16 cellular contexts compared by ENCODE assay signal in genomic region chr1:162359523-162360236, GRCh38. TPM values are rescaled to one million over a fixed set of nuclear protein-coding genes. Genes with fewer than 3 reads are reported as not detected.
DNase-seq lines count a peak whose midpoint lies in the region; ATAC-seq and TF ChIP-seq lines count a peak whose summit lies in the region.
"Had no signal": no experiment of that assay in that cellular context is flagged by ENCODE, and none has a peak within 500 bp of the region (broad histone marks: within the 10 kb centered on the region; RNA-seq: fewer than 3 reads in every experiment).

No MANE protein-coding gene starts in this region.

- H3K4me1 ChIP-seq in A673 (ENCODE audit: insufficient read depth, low read length, poor library complexity, severe bottlenecking) (peaks cover 28% of the 10 kb centered on the region), HEK293 (ENCODE audit: control insufficient read depth, insufficient read depth, low read length) (no peaks in the 10 kb centered on the region), osteoblast (ENCODE audit: insufficient read depth, low read length) (no peaks in the 10 kb centered on the region), OCI-LY7 (ENCODE audit: insufficient read depth, low read length, poor library complexity, severe bottlenecking) (no peaks in the 10 kb centered on the region)

- H4K20me1 ChIP-seq in osteoblast (ENCODE audit: insufficient read depth, low read length), result no peaks in the 10 kb centered on the region
- H4K20me1 ChIP-seq in OCI-LY7 (ENCODE audit: insufficient read depth, low read length), result no peaks in the 10 kb centered on the region
- H4K20me1 ChIP-seq: BLaER1 treated with 17β-estradiol and CSF1 and Interleukin-3, amounts not matched to agents 10 nM and 100 nM had no signal

- intact Hi-C loops in A673 (cut with micrococcal nuclease; ENCODE audit: unreplicated experiment) (no loop called here), OCI-LY7 (cut with micrococcal nuclease; ENCODE audit: unreplicated experiment) (no loop called here)

- CTCF ChIA-PET in A673 (lab: Charles Lee), result no interaction called here
- CTCF ChIA-PET in HEK293 (lab: Yijun Ruan, JAX), result interaction anchor here (0.7 to 1.4 kb wide), 4 partner anchors 10 to 304 kb away, joined by 3 to 5 read pairs (median 3); no protein-coding TSS in a partner anchor
- CTCF ChIA-PET in OCI-LY7 (lab: Charles Lee; ENCODE audit: unreplicated experiment), result no interaction called here

- peaks cover 42% of the 10 kb centered on the region for H3K4me1 Mint-ChIP-seq in endothelial cell (ENCODE audit: unreplicated experiment)
- H3K4me1 Mint-ChIP-seq: CD4-positive, CD25-positive, alpha-beta regulatory T cell had no signal

- DNase-seq in A673 (ENCODE audit: low spot score) (no peak), endothelial cell (ENCODE audit: low spot score) (no peak), osteoblast (ENCODE audit: insufficient read length, low spot score, missing footprints) (peak; percentile 54), OCI-LY7 (ENCODE audit: low spot score) (no peak), DMS79 (lab: John Stamatoyannopoulos, UW) (no peak)
- DNase-seq: 8988T; ACHN; Calu3; CD4-positive, CD25-positive, alpha-beta regulatory T cell; DMS79 treated with DMSO at 0.1 percent for 48 hours; EL had no signal

- H3K9me3 Mint-ChIP-seq in endothelial cell (ENCODE audit: unreplicated experiment), result no peaks in the 10 kb centered on the region
- H3K9me3 Mint-ChIP-seq: CD4-positive, CD25-positive, alpha-beta regulatory T cell had no signal

- no peaks in the 10 kb centered on the region for H3K9me2 ChIP-seq in OCI-LY7 (ENCODE audit: insufficient read depth, low read length)

- peaks cover 39% of the 10 kb centered on the region for H3K36me3 Mint-ChIP-seq in endothelial cell (ENCODE audit: low read depth, unreplicated experiment)
- H3K36me3 Mint-ChIP-seq: CD4-positive, CD25-positive, alpha-beta regulatory T cell had no signal

- H3K79me2 ChIP-seq in osteoblast (ENCODE audit: insufficient read depth, low read length) (no peaks in the 10 kb centered on the region), OCI-LY7 (ENCODE audit: insufficient read depth, low read depth, low read length) (no peaks in the 10 kb centered on the region)

- H2AFZ ChIP-seq in osteoblast (ENCODE audit: low read length) (no peak overlapping the region), OCI-LY7 (ENCODE audit: low read length) (no peak overlapping the region)

- H3K27me3 Mint-ChIP-seq in endothelial cell (ENCODE audit: unreplicated experiment), result peaks cover 8% of the 10 kb centered on the region

- no peak for TF ChIP-seq CTCF in A673 (conservative IDR thresholded peaks at IDR 0.05; ENCODE audit: low read depth, low read length)
- no peak for TF ChIP-seq CTCF in HEK293 (tag by site-specific recombination; IDR thresholded peaks at IDR 0.05)
- no peak for TF ChIP-seq CTCF in endothelial cell (IDR thresholded peaks at IDR 0.05; ENCODE audit: unreplicated experiment)
- TF ChIP-seq CTCF in osteoblast (IDR thresholded peaks at IDR 0.05; ENCODE audit: extremely low read depth, low read depth, low read length), result no peak
- no peak for TF ChIP-seq CTCF in OCI-LY7 (conservative IDR thresholded peaks at IDR 0.05; ENCODE audit: low read length)

- H3K27me3 ChIP-seq in A673 (replicated peaks; ENCODE audit: insufficient read depth, low read depth, low read length, poor library complexity), result no peaks in the 10 kb centered on the region
- peaks cover 10% of the 10 kb centered on the region for H3K27me3 ChIP-seq in osteoblast (ENCODE audit: insufficient read depth, low read length)
- H3K27me3 ChIP-seq: BLaER1 treated with 17β-estradiol and CSF1 and Interleukin-3, amounts not matched to agents 10 nM and 100 nM had no signal

- H3K9me3 ChIP-seq in A673 (ENCODE audit: low read depth, low read length, poor library complexity, severe bottlenecking) (no peaks in the 10 kb centered on the region), HEK293 (ENCODE audit: control insufficient read depth, insufficient read depth, low read depth, low read length) (no peaks in the 10 kb centered on the region), osteoblast (ENCODE audit: low read depth, low read length) (no peaks in the 10 kb centered on the region), OCI-LY7 (ENCODE audit: low read length) (no peaks in the 10 kb centered on the region)
- H3K9me3 ChIP-seq: BLaER1 treated with 17β-estradiol and CSF1 and Interleukin-3, amounts not matched to agents 10 nM and 100 nM had no signal

- H3K4me3 Mint-ChIP-seq in endothelial cell (ENCODE audit: unreplicated experiment), result peak overlapping the region; percentile 71
- H3K4me3 Mint-ChIP-seq: CD4-positive, CD25-positive, alpha-beta regulatory T cell had no signal

- no peak overlapping the region for H3K4me2 ChIP-seq in osteoblast (ENCODE audit: insufficient read depth, low read length)
- no peak overlapping the region for H3K4me2 ChIP-seq in OCI-LY7 (ENCODE audit: low read length)
- H3K4me2 ChIP-seq: BLaER1 treated with 17β-estradiol and CSF1 and Interleukin-3, amounts not matched to agents 10 nM and 100 nM had no signal

- POLR2A ChIA-PET in A673 (lab: Charles Lee; ENCODE audit: low non-redundant PET) (interaction anchor here (0.5 to 0.8 kb wide), 2 partner anchors 9 to 302 kb away, joined by 3 to 18 read pairs; no protein-coding TSS in a partner anchor), HEK293 (lab: Yijun Ruan, JAX) (no interaction called here), OCI-LY7 (lab: Charles Lee) (no interaction called here)

- H3K27ac Mint-ChIP-seq in endothelial cell (ENCODE audit: unreplicated experiment), result peak overlapping the region; percentile 59

- H3K27ac ChIP-seq in A673 (ENCODE audit: low read depth, low read length, poor library complexity, severe bottlenecking) (peak overlapping the region; percentile 56), HEK293 (ENCODE audit: extremely low read depth, low read depth, low read length) (no peak overlapping the region), osteoblast (ENCODE audit: low read depth, low read length) (no peak overlapping the region), OCI-LY7 (ENCODE audit: low read depth, low read length, poor library complexity, severe bottlenecking) (no peak overlapping the region)
- H3K27ac ChIP-seq: BLaER1 treated with 17β-estradiol and CSF1 and Interleukin-3, amounts not matched to agents 10 nM and 100 nM had no signal

- H3K36me3 ChIP-seq in A673 (ENCODE audit: insufficient read depth, low read length, poor library complexity, severe bottlenecking) (peaks cover 19% of the 10 kb centered on the region), HEK293 (ENCODE audit: control insufficient read depth in 2 of 2, insufficient read depth in 1 of 2, low read length in 2 of 2) (peaks cover 0 to 19% of the 10 kb centered on the region in 2 experiments; a peak in 1 of 3 replicates), osteoblast (ENCODE audit: insufficient read depth, low read length) (no peaks in the 10 kb centered on the region), OCI-LY7 (ENCODE audit: insufficient read depth, low read length) (no peaks in the 10 kb centered on the region)
- H3K36me3 ChIP-seq: BLaER1 treated with 17β-estradiol and CSF1 and Interleukin-3, amounts not matched to agents 10 nM and 100 nM had no signal

- BruUV-seq in A673 (replicated peaks; lab: Mats Ljungman, UMichigan) (no TSS peak), OCI-LY7 (replicated peaks; lab: Mats Ljungman, UMichigan) (no TSS peak)

- H3K4me3 ChIP-seq in A673 (ENCODE audit: low read depth, low read length, poor library complexity, severe bottlenecking) (no peak overlapping the region), HEK293 (ENCODE audit: low read depth, low read length) (no peak overlapping the region), osteoblast (ENCODE audit: insufficient read depth, low read length) (no peak overlapping the region), OCI-LY7 (ENCODE audit: low read depth, low read length, poor library complexity, severe bottlenecking) (no peak overlapping the region)
- H3K4me3 ChIP-seq: BLaER1 treated with 17β-estradiol and CSF1 and Interleukin-3, amounts not matched to agents 10 nM and 100 nM had no signal

- ATAC-seq in HG03342 (IDR thresholded peaks at IDR 0.05; ENCODE audit: unreplicated experiment), result no peak
- ATAC-seq: HCT116 had no signal

TF ChIP-seq in HEK293, 187 proteins besides CTCF, POLR2A, EP300 and RAD21:
- TF ChIP-seq ZNF114 (tag by site-specific recombination; IDR thresholded peaks at IDR 0.05), result no peak
- 0 out of 2 replicates have a peak, but pooled peaks have one; percentile 10 for TF ChIP-seq SCRT2 (tag by site-specific recombination; IDR thresholded peaks at IDR 0.05)

RNA-seq across cellular contexts. Expression of gene SPATA46, which starts 17.0 kb away (rescaled TPM):
- not detected in 2 replicates for total RNA-seq in A673 (2021)
- not detected for total RNA-seq in endothelial cell (ENCODE audit: unreplicated experiment)
- not detected in 2 replicates for total RNA-seq in osteoblast
- not detected in 2 replicates for total RNA-seq in OCI-LY7 (2014; rRNA removed; shearing (Covaris generic))
- total RNA-seq in OCI-LY7 (2022), result not detected in 2 replicates
- total RNA-seq: Calu3; CD4-positive, CD25-positive, alpha-beta regulatory T cell; H4 had no signal

RNA-seq across cellular contexts. Expression of gene C1orf226, which starts 21.8 kb away (rescaled TPM):
- 27.9 and 34.3 TPM in 2 replicates for total RNA-seq in A673 (2021)
- total RNA-seq in endothelial cell (ENCODE audit: unreplicated experiment), result 28.2 TPM
- total RNA-seq in osteoblast, result under 0.01 and 0.29 TPM in 2 replicates
- total RNA-seq in OCI-LY7 (2014; rRNA removed; shearing (Covaris generic)), result not detected in 2 replicates
- not detected in 2 replicates for total RNA-seq in OCI-LY7 (2022)

RNA-seq across cellular contexts. Expression of gene SH2D1B, which starts 52.3 kb away (rescaled TPM):
- total RNA-seq in A673 (2021), result 0.11 and 0.34 TPM in 2 replicates
- total RNA-seq in endothelial cell (ENCODE audit: unreplicated experiment), result not detected
- total RNA-seq in osteoblast, result not detected in 2 replicates
- total RNA-seq in OCI-LY7 (2014; rRNA removed; shearing (Covaris generic)), result not detected in 2 replicates
- total RNA-seq in OCI-LY7 (2022), result not detected in 2 replicates
- total RNA-seq: Calu3; CD4-positive, CD25-positive, alpha-beta regulatory T cell had no signal

Comparison
In these comparisons a context has a peak if more than half of its experiments do, and no peak if none do; other contexts are left out.
1. RNA of gene C1orf226, which starts 21.8 kb away (total RNA-seq): 27.9 to 34.3 TPM in A673 and 28.2 TPM in endothelial cell (single experiment); not detected in OCI-LY7 and under 0.01 to 0.29 TPM in osteoblast; every median in the first group is over 10 times any median in the second.